6 cellular contexts compared by ENCODE assay signal in genomic region chr4:26784207-26784606, GRCh38.
"Had no signal": no experiment of that assay in that cellular context is flagged by ENCODE, and none has a peak within 500 bp of the region (broad histone marks: within the 10 kb centered on the region; RNA-seq: fewer than 3 reads in every experiment).

No MANE protein-coding gene starts in this region.

- H2AFZ ChIP-seq: GM23338 had no signal

- DNase-seq: H9, HCEC 1CT, IMR-90, KBM-7 had no signal

- H3K27ac ChIP-seq: HL-60 had no signal

- H3K4me2 ChIP-seq: GM23338 had no signal

- H3K9me3 Mint-ChIP-seq: GM23338, H9 had no signal

- ATAC-seq: GM23338 had no signal

- H3K4me3 ChIP-seq: GM23338 had no signal

- H3K27ac Mint-ChIP-seq: GM23338, H9 had no signal

- H3K4me3 Mint-ChIP-seq: GM23338, H9 had no signal
